8 cellular contexts compared by ENCODE assay signal in the genomic region with DNA sequence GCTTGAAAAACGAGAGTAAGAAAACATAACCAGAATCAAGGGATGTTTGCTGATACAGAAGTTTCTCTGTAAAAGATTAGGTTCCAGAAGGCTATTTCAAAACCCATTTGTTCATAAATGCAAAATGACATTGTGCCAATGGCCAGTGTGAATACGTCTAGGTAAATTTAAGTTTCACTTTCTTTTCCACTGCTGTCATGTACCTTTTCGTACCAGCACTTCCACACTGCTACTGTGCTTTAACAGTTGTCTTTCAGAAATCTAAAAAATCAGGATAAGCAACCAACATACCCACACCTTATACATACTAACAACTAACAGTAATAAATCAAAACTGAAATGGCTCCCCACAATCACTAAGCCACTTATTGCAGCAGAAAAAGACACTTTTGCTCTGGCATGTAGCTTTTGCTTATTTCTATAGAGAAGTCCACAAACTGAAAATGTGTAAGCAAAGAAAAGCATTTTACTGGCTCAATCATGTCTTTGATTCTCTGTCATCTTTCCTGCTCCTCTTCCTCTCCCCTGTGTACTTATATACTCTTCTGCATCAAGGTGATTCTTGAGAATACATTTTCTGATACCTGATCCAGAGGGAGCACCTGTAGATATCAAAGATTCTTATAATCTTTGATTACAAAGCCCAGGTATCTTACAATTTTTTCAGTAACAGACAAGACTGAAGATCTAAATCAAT. TPM values are rescaled to one million over a fixed set of nuclear protein-coding genes. Genes with fewer than 3 reads are reported as not detected.
DNase-seq lines count a peak whose midpoint lies in the region; ATAC-seq and TF ChIP-seq lines count a peak whose summit lies in the region.

No MANE protein-coding gene starts in this region.

- H3K9me3 ChIP-seq in fibroblast of lung (ENCODE audit: control insufficient read depth, insufficient read depth, low read depth, low read length) = no peaks in the 10 kb centered on the region

- CTCF ChIA-PET in HEK293T (lab: Yijun Ruan, JAX) = interaction anchor here (1.1 kb wide), 1 partner anchor 10 kb away, joined by 7 read pairs; no protein-coding TSS in a partner anchor

- no peak overlapping the region for H3K27ac ChIP-seq in fibroblast of lung (ENCODE audit: insufficient read depth, low read length)

- H3K27me3 ChIP-seq in fibroblast of lung (ENCODE audit: control insufficient read depth, insufficient read depth, low read length) = no peaks in the 10 kb centered on the region

- no peak overlapping the region for H2AFZ ChIP-seq in fibroblast of lung (ENCODE audit: low read length)

- H3K9ac ChIP-seq in fibroblast of lung (ENCODE audit: insufficient read depth, low read length) = no peak overlapping the region

- H3K4me1 ChIP-seq in fibroblast of lung (ENCODE audit: control insufficient read depth, extremely low read depth, insufficient read depth, low read length) = peaks cover 4% of the 10 kb centered on the region

- H3K36me3 ChIP-seq in fibroblast of lung (ENCODE audit: control insufficient read depth, insufficient read depth, low read length) = no peaks in the 10 kb centered on the region

- POLR2A ChIA-PET in HEK293T (lab: Yijun Ruan, JAX) = no interaction called here

- peaks cover 58% of the 10 kb centered on the region for H3K4me1 Mint-ChIP-seq in stimulated activated effector memory CD8-positive, alpha-beta T cell treated with anti-CD3 and anti-CD28 coated beads, Interleukin-12 subunit alpha, Interleukin-12 subunit beta, amount 100 ng/mL, for 72 hours

- H3K9me3 Mint-ChIP-seq in stimulated activated effector memory CD8-positive, alpha-beta T cell treated with anti-CD3 and anti-CD28 coated beads, Interleukin-12 subunit alpha, Interleukin-12 subunit beta, amount 100 ng/mL, for 72 hours = no peaks in the 10 kb centered on the region

- DNase-seq in Daoy (ENCODE audit: low read depth) (peak; percentile 13), OCI-M1 (lab: John Stamatoyannopoulos, UW) (peak; percentile 78), fibroblast of lung (ENCODE audit: low read depth in 2 of 2) (no peak), HEK293T (ENCODE audit: extremely low spot score) (no peak), AG08395 (ENCODE audit: low spot score) (no peak)
- DNase-seq in stimulated activated effector memory CD8-positive, alpha-beta T cell treated with anti-CD3 and anti-CD28 coated beads, Interleukin-12 subunit alpha, Interleukin-12 subunit beta, amount 100 ng/mL, for 72 hours (ENCODE audit: low spot score in 2 of 2) = no peak
- DNase-seq in activated CD4-positive, CD25-positive, alpha-beta regulatory T cell treated with anti-CD3 and anti-CD28 coated beads, Interleukin-2, amount 50 U/mL, for 72 hours = no peak

- peak; percentile 43 for ATAC-seq in GM21737 (IDR thresholded peaks at IDR 0.05; ENCODE audit: unreplicated experiment)
- ATAC-seq in stimulated activated effector memory CD8-positive, alpha-beta T cell treated with anti-CD3 and anti-CD28 coated beads, Interleukin-12 subunit alpha, Interleukin-12 subunit beta, amount 100 ng/mL, for 72 hours = peak; percentile 64

- peak overlapping the region; percentile 80 for H3K4me2 ChIP-seq in fibroblast of lung (ENCODE audit: extremely low read depth, insufficient read depth, low read length)

- no peak for TF ChIP-seq CTCF in fibroblast of lung (conservative IDR thresholded peaks at IDR 0.05 in 1 of 2, IDR thresholded peaks at IDR 0.05 in 1 of 2; ENCODE audit: low read depth in 1 of 2, low read length in 2 of 2)

- peak overlapping the region; percentile 92 for H3K27ac Mint-ChIP-seq in stimulated activated effector memory CD8-positive, alpha-beta T cell treated with anti-CD3 and anti-CD28 coated beads, Interleukin-12 subunit alpha, Interleukin-12 subunit beta, amount 100 ng/mL, for 72 hours

- H3K4me3 Mint-ChIP-seq in stimulated activated effector memory CD8-positive, alpha-beta T cell treated with anti-CD3 and anti-CD28 coated beads, Interleukin-12 subunit alpha, Interleukin-12 subunit beta, amount 100 ng/mL, for 72 hours = peak overlapping the region; percentile 80

- no peaks in the 10 kb centered on the region for H4K20me1 ChIP-seq in fibroblast of lung (ENCODE audit: control insufficient read depth, extremely low read depth, insufficient read depth, low read length)

- peak overlapping the region; percentile 12 to 42 (median 24) for H3K4me3 ChIP-seq in fibroblast of lung (replicated peaks in 1 of 4; ENCODE audit: control extremely low read depth in 1 of 4, insufficient read depth in 1 of 4, low read depth in 3 of 4, low read length in 4 of 4)

- peaks cover 41% of the 10 kb centered on the region for H3K36me3 Mint-ChIP-seq in stimulated activated effector memory CD8-positive, alpha-beta T cell treated with anti-CD3 and anti-CD28 coated beads, Interleukin-12 subunit alpha, Interleukin-12 subunit beta, amount 100 ng/mL, for 72 hours

- H3K79me2 ChIP-seq in fibroblast of lung (ENCODE audit: control insufficient read depth, insufficient read depth, low read length) = peaks cover 9% of the 10 kb centered on the region

TF ChIP-seq in HEK293T, 16 proteins besides CTCF, POLR2A, EP300 and RAD21:
- TF ChIP-seq FOXM1 (IDR thresholded peaks at IDR 0.05; ENCODE audit: borderline replicate concordance) (no peak), BHLHE40 (IDR thresholded peaks at IDR 0.05; ENCODE audit: borderline replicate concordance) (no peak), FOXK2 (IDR thresholded peaks at IDR 0.05) (no peak), FOXA1 (IDR thresholded peaks at IDR 0.05) (no peak), NFRKB (IDR thresholded peaks at IDR 0.05) (no peak), SUZ12 (IDR thresholded peaks at IDR 0.05) (no peak), ZNF384 (IDR thresholded peaks at IDR 0.05) (no peak), SP1 (IDR thresholded peaks at IDR 0.05) (no peak), HDGF (IDR thresholded peaks at IDR 0.05; ENCODE audit: borderline replicate concordance) (no peak), LEF1 (IDR thresholded peaks at IDR 0.05; ENCODE audit: borderline replicate concordance) (no peak), TARDBP (IDR thresholded peaks at IDR 0.05) (no peak), L3MBTL2 (conservative IDR thresholded peaks at IDR 0.05) (no peak), ELF4 (IDR thresholded peaks at IDR 0.05) (no peak), CTBP1 (IDR thresholded peaks at IDR 0.05; ENCODE audit: borderline replicate concordance) (no peak), ARNT (IDR thresholded peaks at IDR 0.05) (no peak)
- TF ChIP-seq, protein P1, sequence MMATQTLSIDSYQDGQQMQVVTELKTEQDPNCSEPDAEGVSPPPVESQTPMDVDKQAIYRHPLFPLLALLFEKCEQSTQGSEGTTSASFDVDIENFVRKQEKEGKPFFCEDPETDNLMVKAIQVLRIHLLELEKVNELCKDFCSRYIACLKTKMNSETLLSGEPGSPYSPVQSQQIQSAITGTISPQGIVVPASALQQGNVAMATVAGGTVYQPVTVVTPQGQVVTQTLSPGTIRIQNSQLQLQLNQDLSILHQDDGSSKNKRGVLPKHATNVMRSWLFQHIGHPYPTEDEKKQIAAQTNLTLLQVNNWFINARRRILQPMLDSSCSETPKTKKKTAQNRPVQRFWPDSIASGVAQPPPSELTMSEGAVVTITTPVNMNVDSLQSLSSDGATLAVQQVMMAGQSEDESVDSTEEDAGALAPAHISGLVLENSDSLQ (IDR thresholded peaks at IDR 0.05) = no peak

RNA-seq across cellular contexts. Expression of gene ELF1, which starts 34.3 kb away (rescaled TPM):
- 8.7 and 11.3 TPM in 2 replicates for total RNA-seq in Daoy (2014; rRNA removed; shearing (Covaris generic))
- 34.7 and 38.5 TPM in 2 replicates for total RNA-seq in fibroblast of lung
- polyA plus RNA-seq in fibroblast of lung = 31.5 and 41.0 TPM in 2 replicates
- 21.1 and 29.2 TPM in 2 replicates for polyA plus RNA-seq in fibroblast of lung (2012)
- polyA minus RNA-seq in fibroblast of lung (ENCODE audit: low replicate concordance) = 8.5 and 25.1 TPM in 2 replicates

Comparison
In these comparisons a context has a peak if more than half of its experiments do, and no peak if none do; other contexts are left out.
1. DNase-seq: peak in Daoy (single experiment) and OCI-M1 (single experiment); none in fibroblast of lung (0 of 2), stimulated activated effector memory CD8-positive, alpha-beta T cell treated with anti-CD3 and anti-CD28 coated beads, Interleukin-12 subunit alpha, Interleukin-12 subunit beta, amount 100 ng/mL, for 72 hours (0 of 2), HEK293T (single experiment), activated CD4-positive, CD25-positive, alpha-beta regulatory T cell treated with anti-CD3 and anti-CD28 coated beads, Interleukin-2, amount 50 U/mL, for 72 hours (single experiment) and AG08395 (single experiment).